ENCODE assay signal across 9 cellular contexts in genomic region chr15:99487337-99487730, GRCh38.
DNase-seq lines count a peak whose midpoint lies in the region; ATAC-seq, FAIRE-seq and TF ChIP-seq lines count a peak whose summit lies in the region.
"Had no signal": no experiment of that assay in that cellular context is flagged by ENCODE, and none has a peak within 500 bp of the region (broad histone marks: within the 10 kb centered on the region; RNA-seq: fewer than 3 reads in every experiment).

No MANE protein-coding gene starts in this region.

- no peak overlapping the region for H3K4me3 Mint-ChIP-seq in activated CD4-positive, alpha-beta T cell treated with anti-CD3 and anti-CD28 coated beads for 36 hours

- no peaks in the 10 kb centered on the region for H3K79me2 ChIP-seq in keratinocyte (ENCODE audit: control insufficient read depth, insufficient read depth, low read length)

- peak overlapping the region; percentile 40 for H3K4me3 ChIP-seq in WI38 (ENCODE audit: low read depth, low read length)
- no peak overlapping the region for H3K4me3 ChIP-seq in keratinocyte (ENCODE audit: control insufficient read depth in 2 of 3, extremely low read depth in 1 of 3, insufficient read depth in 2 of 3, low read depth in 1 of 3, low read length in 3 of 3)

- dilution Hi-C loops in keratinocyte (cut with MboI; ENCODE audit: extremely low pct_ligation_motif_present, low sequenced_read_pairs): no loop called here

- FAIRE-seq in keratinocyte (lab: Jason Lieb, UNC): no peak

- peak overlapping the region; percentile 70 for H2AFZ ChIP-seq in keratinocyte (ENCODE audit: control insufficient read depth, low read length)

- H3K4me1 Mint-ChIP-seq in activated CD4-positive, alpha-beta T cell treated with anti-CD3 and anti-CD28 coated beads for 36 hours: peaks cover 20% of the 10 kb centered on the region

- DNase-seq in activated CD8-positive, alpha-beta memory T cell treated with anti-CD3 and anti-CD28 coated beads for 24 hours: peak; percentile 28
- DNase-seq in activated CD8-positive, alpha-beta memory T cell treated with anti-CD3 and anti-CD28 coated beads, Interleukin-2, amount 50 U/mL, for 4 hours: no peak
- DNase-seq in keratinocyte (ENCODE audit: low read depth, low spot score) (no peak), activated gamma-delta T cell treated with Interleukin-2 at 50 U/mL for 16 hours (no peak)
- no peak for DNase-seq in activated CD4-positive, alpha-beta T cell treated with anti-CD3 and anti-CD28 coated beads for 36 hours
- DNase-seq: amygdala had no signal

- H3K9ac ChIP-seq in keratinocyte (ENCODE audit: control insufficient read depth, extremely low read depth, insufficient read depth, low read length): no peak overlapping the region

- no peaks in the 10 kb centered on the region for H3K9me3 ChIP-seq in keratinocyte (ENCODE audit: control insufficient read depth, low read depth, low read length)

- peaks cover 3% of the 10 kb centered on the region for H3K27me3 ChIP-seq in keratinocyte (ENCODE audit: control insufficient read depth, extremely low read depth, insufficient read depth, low read length)

- intact Hi-C loops in activated CD4-positive, alpha-beta T cell treated with anti-CD3 and anti-CD28 coated beads for 36 hours (cut with DNase I, micrococcal nuclease): no loop called here

- no peaks in the 10 kb centered on the region for H3K9me3 Mint-ChIP-seq in activated CD4-positive, alpha-beta T cell treated with anti-CD3 and anti-CD28 coated beads for 36 hours (ENCODE audit: low read depth)

- POLR2A ChIA-PET in activated CD4-positive, alpha-beta T cell treated with anti-CD3 and anti-CD28 coated beads for 36 hours (lab: Charles Lee): interaction anchor here (0.6 kb wide), 1 partner anchor 46 kb away, joined by 5 read pairs; no protein-coding TSS in a partner anchor

- H3K27ac ChIP-seq in keratinocyte (ENCODE audit: control insufficient read depth, insufficient read depth, low read length): no peak overlapping the region
- peak overlapping the region; percentile 58 for H3K27ac ChIP-seq in temporal lobe (ENCODE audit: low read depth, low read length)

- H3K36me3 ChIP-seq in keratinocyte (ENCODE audit: control insufficient read depth in 2 of 2, extremely low read depth in 1 of 2, insufficient read depth in 2 of 2, low read length in 2 of 2): no peaks in the 10 kb centered on the region

- no peak for ATAC-seq in HG02623 (IDR thresholded peaks at IDR 0.05; ENCODE audit: unreplicated experiment)
- no peak for ATAC-seq in activated CD4-positive, alpha-beta T cell treated with anti-CD3 and anti-CD28 coated beads for 36 hours

- peak overlapping the region; percentile 67 for H3K4me2 ChIP-seq in keratinocyte (ENCODE audit: control insufficient read depth, extremely low read depth, insufficient read depth, low read depth, low read length)

- no peak for TF ChIP-seq CTCF in WI38 (IDR thresholded peaks at IDR 0.05; ENCODE audit: low read depth, low read length)
- no peak for TF ChIP-seq CTCF in keratinocyte (optimal IDR thresholded peaks at IDR 0.05 in 1 of 3, IDR thresholded peaks at IDR 0.05 in 1 of 3, conservative IDR thresholded peaks at IDR 0.05 in 1 of 3; ENCODE audit: extremely low read depth in 1 of 3, insufficient read depth in 2 of 3, low read length in 3 of 3)

- no peak overlapping the region for H3K27ac Mint-ChIP-seq in activated CD4-positive, alpha-beta T cell treated with anti-CD3 and anti-CD28 coated beads for 36 hours

- CTCF ChIA-PET in activated CD4-positive, alpha-beta T cell treated with anti-CD3 and anti-CD28 coated beads for 36 hours (lab: Charles Lee): interaction anchor here (1.3 kb wide), 1 partner anchor 217 kb away, joined by 3 read pairs; no protein-coding TSS in a partner anchor

- H4K20me1 ChIP-seq in keratinocyte (ENCODE audit: control insufficient read depth, extremely low read depth, insufficient read depth, low read length): no peaks in the 10 kb centered on the region

- H3K9me1 ChIP-seq in keratinocyte (ENCODE audit: control insufficient read depth, extremely low read depth, insufficient read depth, low read length): no peaks in the 10 kb centered on the region

- no peaks in the 10 kb centered on the region for H3K36me3 Mint-ChIP-seq in activated CD4-positive, alpha-beta T cell treated with anti-CD3 and anti-CD28 coated beads for 36 hours (ENCODE audit: low read depth)

- peaks cover 5% of the 10 kb centered on the region for H3K27me3 Mint-ChIP-seq in activated CD4-positive, alpha-beta T cell treated with anti-CD3 and anti-CD28 coated beads for 36 hours

- H3K4me1 ChIP-seq in keratinocyte (ENCODE audit: control insufficient read depth, extremely low read depth, insufficient read depth, low read length): peaks cover 9% of the 10 kb centered on the region
